ENCODE assay signal across 31 cellular contexts in the genomic region with DNA sequence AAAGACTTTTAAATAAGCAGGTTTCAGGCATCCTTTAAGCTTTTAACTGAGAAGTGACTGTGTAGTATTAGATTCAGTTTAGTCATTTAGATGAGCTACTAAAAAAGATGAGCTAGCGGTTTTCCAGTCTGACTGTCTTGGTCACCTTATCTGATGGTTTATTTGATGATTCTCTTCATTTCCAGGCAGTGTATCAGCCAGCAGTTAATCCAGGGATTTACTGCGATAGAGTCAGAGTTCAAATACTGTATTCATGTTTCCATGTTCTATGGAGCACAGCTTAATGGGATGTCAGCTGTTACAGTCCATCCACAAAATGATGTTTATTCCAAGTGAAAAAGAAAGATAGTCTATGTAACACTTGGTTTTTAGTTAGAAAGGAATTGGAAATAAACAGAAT. TPM values are rescaled to one million over a fixed set of nuclear protein-coding genes. Genes with fewer than 3 reads are reported as not detected.
DNase-seq lines count a peak whose midpoint lies in the region; ATAC-seq, FAIRE-seq and TF ChIP-seq lines count a peak whose summit lies in the region.
"Had no signal": no experiment of that assay in that cellular context is flagged by ENCODE, and none has a peak within 500 bp of the region (broad histone marks: within the 10 kb centered on the region; RNA-seq: fewer than 3 reads in every experiment).

No MANE protein-coding gene starts in this region.

- H3K4me3 ChIP-seq in A549 (no peak overlapping the region), rectal smooth muscle tissue (ENCODE audit: low read length) (no peak overlapping the region), vagina (no peak overlapping the region)
- H3K4me3 ChIP-seq: dorsolateral prefrontal cortex, GM12878, skin epidermis, upper lobe of left lung had no signal

- 87% methylated on average over 2 of the region's 2 CpGs for WGBS in A549 (ENCODE audit: missing lambda C conversion rate)

- no peak for DNase-seq in A549 (ENCODE audit: low read depth in 1 of 2, low spot score in 1 of 2)
- DNase-seq in NCI-H82 (lab: John Stamatoyannopoulos, UW), result peak; percentile 60
- DNase-seq in left ventricle myocardium superior, result no peak
- no peak for DNase-seq in middle frontal gyrus (ENCODE audit: extremely low spot score, low spot score)
- DNase-seq in GM13977 (ENCODE audit: low spot score), result no peak
- no peak for DNase-seq in retina
- no peak for DNase-seq in vagina (ENCODE audit: extremely low spot score in 2 of 2)
- DNase-seq: activated CD4-positive, alpha-beta T cell treated with anti-CD3 and anti-CD28 coated beads, Interleukin-2, amount 10 ng/mL, durations not matched to agents 7 days and 5 days; activated naive CD4-positive, alpha-beta T cell treated with anti-CD3 and anti-CD28 coated beads, Interleukin-2, amount 50 U/mL, for 16 hours; anterior cingulate cortex; BE2C; DMS79 treated with DMSO at 0.1 percent for 48 hours; dorsolateral prefrontal cortex; head of caudate nucleus; NCI-H1092; NCI-H2029; NCI-H2227 treated with DMSO at 0.1 percent for 48 hours; RPMI8226; SK-N-SH; stimulated activated CD4-positive, alpha-beta T cell treated with anti-CD3 and anti-CD28 coated beads, Interleukin-1b, Interleukin-23, amount 100 ng/mL, for 48 hours; upper lobe of left lung; WERI-Rb-1 had no signal

- H3K27ac ChIP-seq in A549, result no peak overlapping the region
- peak overlapping the region; percentile 14 for H3K27ac ChIP-seq in rectal smooth muscle tissue (ENCODE audit: low read depth, low read length)
- no peak overlapping the region for H3K27ac ChIP-seq in vagina
- H3K27ac ChIP-seq: dorsolateral prefrontal cortex, parathyroid adenoma, skin epidermis, upper lobe of left lung, WERI-Rb-1 had no signal

- intact Hi-C loops in left ventricle myocardium superior (cut with micrococcal nuclease), result no loop called here
- intact Hi-C loops in vagina (cut with DNase I), result no loop called here

- CTCF ChIA-PET in A549 (lab: Yijun Ruan, JAX), result interaction anchor here (1.3 to 1.4 kb wide), 2 partner anchors 28 to 49 kb away, joined by 3 read pairs; no protein-coding TSS in a partner anchor

- no peak for FAIRE-seq in A549 (lab: Jason Lieb, UNC)
- FAIRE-seq: GM12878, H54 had no signal

- no peak overlapping the region for H3K4me2 ChIP-seq in A549
- H3K4me2 ChIP-seq: SK-N-SH had no signal

- no peaks in the 10 kb centered on the region for H3K27me3 ChIP-seq in rectal smooth muscle tissue (ENCODE audit: control insufficient read depth, insufficient read depth, low read length)
- H3K27me3 ChIP-seq in vagina, result no peaks in the 10 kb centered on the region
- H3K27me3 ChIP-seq: BE2C, dorsolateral prefrontal cortex, upper lobe of left lung had no signal

- TF ChIP-seq POLR2A in A549 (IDR thresholded peaks at IDR 0.05; ENCODE audit: low read length), result no peak
- no peak for TF ChIP-seq POLR2A in vagina (IDR thresholded peaks at IDR 0.05)

- no peak for TF ChIP-seq EP300 in A549 (IDR thresholded peaks at IDR 0.05)

- TF ChIP-seq CTCF in A549 (IDR thresholded peaks at IDR 0.05) (no peak), GM13977 (IDR thresholded peaks at IDR 0.05; ENCODE audit: extremely low read depth, insufficient read depth, missing control alignments) (no peak), vagina (IDR thresholded peaks at IDR 0.05) (no peak)

- ATAC-seq in A549 (no peak), left ventricle myocardium superior (peak; percentile 70)
- ATAC-seq: GM12878, left lobe of liver had no signal

- H3K9ac ChIP-seq in rectal smooth muscle tissue (ENCODE audit: low read length), result no peak overlapping the region
- H3K9ac ChIP-seq: parathyroid adenoma, SK-N-SH had no signal

- in situ Hi-C loops in GM13977 (cut with MboI; ENCODE audit: low pct_unique_long_range_greater_than_20kb, low sequenced_read_pairs, unreplicated experiment), result no loop called here

- H3K9me3 ChIP-seq in A549, result no peaks in the 10 kb centered on the region
- H3K9me3 ChIP-seq in vagina, result no peaks in the 10 kb centered on the region
- H3K9me3 ChIP-seq: BE2C, SK-N-SH, upper lobe of left lung had no signal

- H3K36me3 ChIP-seq in rectal smooth muscle tissue (ENCODE audit: control insufficient read depth, insufficient read depth, low read length), result no peaks in the 10 kb centered on the region
- no peaks in the 10 kb centered on the region for H3K36me3 ChIP-seq in vagina
- H3K36me3 ChIP-seq: BE2C, upper lobe of left lung, WERI-Rb-1 had no signal

- no peak for TF ChIP-seq RAD21 in A549 (conservative IDR thresholded peaks at IDR 0.05 in 1 of 2, IDR thresholded peaks at IDR 0.05 in 1 of 2)

- H3K4me1 ChIP-seq in A549, result no peaks in the 10 kb centered on the region
- peaks cover 4% of the 10 kb centered on the region for H3K4me1 ChIP-seq in rectal smooth muscle tissue (ENCODE audit: control insufficient read depth, insufficient read depth, low read length)
- H3K4me1 ChIP-seq in vagina, result no peaks in the 10 kb centered on the region
- H3K4me1 ChIP-seq: BE2C, upper lobe of left lung had no signal

- POLR2A ChIA-PET in A549 (lab: Yijun Ruan, JAX), result no interaction called here

TF ChIP-seq in A549, 52 proteins besides CTCF, POLR2A, EP300 and RAD21:
- TF ChIP-seq MAFK (IDR thresholded peaks at IDR 0.05; ENCODE audit: partially characterized antibody) (peak; percentile 64), HOXB13 (CRISPR knock-in tag; IDR thresholded peaks at IDR 0.05; ENCODE audit: low read depth) (no peak), CHD4 (IDR thresholded peaks at IDR 0.05; ENCODE audit: borderline replicate concordance) (no peak), SMC3 (IDR thresholded peaks at IDR 0.05) (no peak), RNF2 (IDR thresholded peaks at IDR 0.05; ENCODE audit: borderline replicate concordance, low read depth) (no peak), HEYL (CRISPR knock-in tag; IDR thresholded peaks at IDR 0.05) (no peak)
TF ChIP-seq in A549: peak in this region for 1.

RNA-seq across cellular contexts. Expression of a gene that starts 54.4 kb away (rescaled TPM):
- not detected in 2 replicates for polyA plus RNA-seq in A549 (2011; rRNA removed)
- not detected in 2 replicates for polyA plus RNA-seq in A549 (2012; cell fraction: cytosol; rRNA removed)
- polyA plus RNA-seq in A549 (2012; cell fraction: nucleus; rRNA removed), result not detected in 2 replicates
- polyA plus RNA-seq in A549 (2017; fragmentation: RNase III; extraction: RNeasy Plus Mini Kit Qiagen cat#74134 plus additional on column Dnase treatment), result not detected in 3 replicates
- not detected in 2 replicates for polyA minus RNA-seq in A549 (2011; rRNA and poly(A)+ RNA removed)
- 35.3 TPM for total RNA-seq in left ventricle myocardium superior
- 154 TPM for total RNA-seq in vagina
- total RNA-seq: activated CD4-positive, alpha-beta T cell treated with anti-CD3 and anti-CD28 coated beads, Interleukin-2, amount 10 ng/mL, durations not matched to agents 7 days and 5 days; mononuclear cell; neural crest cell; T-helper 2 cell treated with Interferon-gamma antibody and Interleukin-4, amounts not matched to agents 100 ng/mL and 5 ng/mL, for 36 hours had no signal
